Comparison of ENCODE assay signal across 8 cellular contexts in genomic region chr9:110047232-110047954, GRCh38.
DNase-seq lines count a peak whose midpoint lies in the region; ATAC-seq lines count a peak whose summit lies in the region.

No MANE protein-coding gene starts in this region.

- H3K36me3 ChIP-seq in trophoblast cell (ENCODE audit: control insufficient read depth in 1 of 2, insufficient read depth in 2 of 2, low read length in 2 of 2), result no peaks in the 10 kb centered on the region

- WGBS in trophoblast cell (ENCODE audit: extremely low coverage, insufficient coverage, insufficient read length), result no CpG with 5 or more reads among the region's 7 CpGs

- no peak overlapping the region for H3K18ac ChIP-seq in trophoblast cell (ENCODE audit: low read length)

- peak overlapping the region; percentile 77 for H3K4me2 ChIP-seq in trophoblast cell (ENCODE audit: low read length)

- H3K14ac ChIP-seq in trophoblast cell (ENCODE audit: low read length), result no peak overlapping the region

- H4K12ac ChIP-seq in trophoblast cell (ENCODE audit: low read depth, low read length), result no peak overlapping the region

- no peak overlapping the region for H3K4ac ChIP-seq in trophoblast cell (ENCODE audit: low read depth, low read length)

- DNase-seq in trophoblast cell (no peak), kidney tubule cell (ENCODE audit: low spot score) (no peak), G401 (ENCODE audit: low spot score) (no peak)
- DNase-seq in activated CD4-positive, CD25-positive, alpha-beta regulatory T cell (lab: John Stamatoyannopoulos, UW), result no peak

- H3K27me3 Mint-ChIP-seq in dendritic cell treated with granulocyte-macrophage colony-stimulating factor and Interleukin-4, amounts not matched to agents 40 ng/mL and 50 ng/mL, for 4 days, result peaks cover 33% of the 10 kb centered on the region

- H3K23ac ChIP-seq in trophoblast cell (ENCODE audit: low read length), result no peak overlapping the region

- no peak overlapping the region for H3K27ac ChIP-seq in trophoblast cell (ENCODE audit: low read depth, low read length)

- no peak overlapping the region for H2BK120ac ChIP-seq in trophoblast cell (ENCODE audit: insufficient read depth, low read length, poor library complexity)

- peaks cover 1% of the 10 kb centered on the region for H3K9me3 ChIP-seq in trophoblast cell (ENCODE audit: insufficient read depth, low read depth, low read length)

- H3K9ac ChIP-seq in trophoblast cell (ENCODE audit: low read length), result no peak overlapping the region

- peaks cover 3% of the 10 kb centered on the region for H3K79me2 ChIP-seq in trophoblast cell (ENCODE audit: control insufficient read depth, insufficient read depth, low read length, poor library complexity)

- H2BK5ac ChIP-seq in trophoblast cell (ENCODE audit: low read depth, low read length, poor library complexity), result no peak overlapping the region

- no peak overlapping the region for H4K91ac ChIP-seq in trophoblast cell (ENCODE audit: low read depth, low read length)

- H3K4me3 Mint-ChIP-seq in dendritic cell treated with granulocyte-macrophage colony-stimulating factor and Interleukin-4, amounts not matched to agents 40 ng/mL and 50 ng/mL, for 4 days, result peak overlapping the region; percentile 87

- H3K4me1 ChIP-seq in trophoblast cell (ENCODE audit: control insufficient read depth in 1 of 2, insufficient read depth in 2 of 2, low read length in 2 of 2), result peaks cover 11 to 14% of the 10 kb centered on the region in 2 experiments

- intact Hi-C loops in dendritic cell treated with granulocyte-macrophage colony-stimulating factor and Interleukin-4, amounts not matched to agents 40 ng/mL and 50 ng/mL, for 4 days (cut with micrococcal nuclease), result loop anchor here (5.0 kb wide), 1 partner anchor 75 kb away; no protein-coding TSS in a partner anchor

- peaks cover 8% of the 10 kb centered on the region for H3K79me1 ChIP-seq in trophoblast cell (ENCODE audit: low read length)

- H3K9me3 Mint-ChIP-seq in dendritic cell treated with granulocyte-macrophage colony-stimulating factor and Interleukin-4, amounts not matched to agents 40 ng/mL and 50 ng/mL, for 4 days, result no peaks in the 10 kb centered on the region

- no peak overlapping the region for H2BK12ac ChIP-seq in trophoblast cell (ENCODE audit: low read length)

- H3K4me3 ChIP-seq in trophoblast cell (ENCODE audit: low read depth, low read length), result no peak overlapping the region

- H2AFZ ChIP-seq in trophoblast cell (ENCODE audit: insufficient read depth, low read length, poor library complexity), result peak overlapping the region; percentile 56

- H3K27ac Mint-ChIP-seq in dendritic cell treated with granulocyte-macrophage colony-stimulating factor and Interleukin-4, amounts not matched to agents 40 ng/mL and 50 ng/mL, for 4 days, result no peak overlapping the region

- ATAC-seq in GM21360 (IDR thresholded peaks at IDR 0.05; ENCODE audit: unreplicated experiment) (peak; percentile 4), HG03139 (IDR thresholded peaks at IDR 0.05; ENCODE audit: unreplicated experiment) (peak; percentile 7), HG03196 (IDR thresholded peaks at IDR 0.05; ENCODE audit: unreplicated experiment) (no peak)

- in situ Hi-C loops in G401 (cut with HindIII; ENCODE audit: low sequenced_read_pairs), result no loop called here

- no peak overlapping the region for H2AK5ac ChIP-seq in trophoblast cell (ENCODE audit: low read length)

- H4K8ac ChIP-seq in trophoblast cell (ENCODE audit: low read depth, low read length), result no peak overlapping the region

- H3K27me3 ChIP-seq in trophoblast cell (ENCODE audit: insufficient read depth, low read length), result peaks cover 3% of the 10 kb centered on the region

- H3K4me1 Mint-ChIP-seq in dendritic cell treated with granulocyte-macrophage colony-stimulating factor and Interleukin-4, amounts not matched to agents 40 ng/mL and 50 ng/mL, for 4 days (ENCODE audit: low read depth), result peaks cover 35% of the 10 kb centered on the region

- H3K36me3 Mint-ChIP-seq in dendritic cell treated with granulocyte-macrophage colony-stimulating factor and Interleukin-4, amounts not matched to agents 40 ng/mL and 50 ng/mL, for 4 days (ENCODE audit: low read depth), result peaks cover 9% of the 10 kb centered on the region
